ENCODE assay signal across 35 cellular contexts in the genomic region with DNA sequence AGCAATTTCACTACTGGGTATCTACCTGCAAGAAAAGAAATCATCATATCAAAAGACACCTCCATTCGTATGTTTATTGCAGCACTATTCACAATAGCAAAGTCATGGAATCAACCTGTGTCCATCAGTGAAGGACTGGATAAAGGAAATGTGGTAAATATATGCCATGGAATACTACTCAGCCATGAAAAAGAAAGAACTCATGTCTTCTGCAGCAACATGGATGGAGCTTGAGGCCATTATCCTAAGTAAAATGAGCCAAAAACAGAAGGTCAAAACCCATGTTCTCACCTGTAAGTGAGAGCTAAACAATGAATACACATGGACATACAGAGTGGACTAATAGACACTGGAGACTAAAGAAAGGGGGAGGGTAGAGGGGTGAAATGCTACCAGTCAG.
"Had no signal": no experiment of that assay in that cellular context is flagged by ENCODE, and none has a peak within 500 bp of the region (broad histone marks: within the 10 kb centered on the region; RNA-seq: fewer than 3 reads in every experiment).

No MANE protein-coding gene starts in this region.

- H3K9me3 ChIP-seq: MG63 had no signal

- H3K36me3 ChIP-seq: MG63 had no signal

- H3K27me3 ChIP-seq: MG63 had no signal

- H3K4me3 ChIP-seq: MG63 had no signal

- DNase-seq: Karpas-422, Kasumi-1, MG63, MM.1S, MV-4-11, NCI-H1048, NCI-H1092, NCI-H1092 treated with DMSO at 0.1 percent for 48 hours, NCI-H1105, NCI-H1105 treated with DMSO at 0.1 percent for 48 hours, NCI-H1417, NCI-H1417 treated with DMSO at 0.1 percent for 48 hours, NCI-H1436, NCI-H1436 treated with DMSO at 0.1 percent for 48 hours, NCI-H146, NCI-H1694, NCI-H1694 treated with DMSO at 0.1 percent for 48 hours, NCI-H187, NCI-H187 treated with DMSO at 0.1 percent for 48 hours, NCI-H1930, NCI-H2029, NCI-H2029 treated with DMSO at 0.1 percent for 48 hours, NCI-H2081, NCI-H2081 treated with DMSO at 0.1 percent for 48 hours, NCI-H2107, NCI-H2171, NCI-H2171 treated with DMSO at 0.1 percent for 48 hours, NCI-H2227 treated with DMSO at 0.1 percent for 48 hours, NCI-H226, NCI-H345, NCI-H446, NCI-H446 treated with DMSO at 0.1 percent for 48 hours, NCI-H510A, NCI-H510A treated with DMSO at 0.1 percent for 48 hours, NCI-H524 had no signal
